In genomic region chr11:44424841-44425240, GRCh38 we compare ENCODE assay signal across 22 cellular contexts.
"Had no signal": no experiment of that assay in that cellular context is flagged by ENCODE, and none has a peak within 500 bp of the region (broad histone marks: within the 10 kb centered on the region; RNA-seq: fewer than 3 reads in every experiment).

No MANE protein-coding gene starts in this region.

- H3K27ac ChIP-seq: PC-9, SJSA1 had no signal

- H3K4me3 ChIP-seq: PC-9, SJSA1 had no signal

- H3K9me3 ChIP-seq: SJSA1 had no signal

- H2AFZ ChIP-seq: PC-9 had no signal

- H3K4me1 ChIP-seq: SJSA1 had no signal

- H3K36me3 ChIP-seq: SJSA1 had no signal

- H3K4me2 ChIP-seq: PC-9 had no signal

- DNase-seq: activated CD4-positive, alpha-beta T cell treated with anti-CD3 and anti-CD28 coated beads for 48 hours; activated CD4-positive, alpha-beta T cell treated with anti-CD3 and anti-CD28 coated beads, Interleukin-2, amount 50 U/mL, for 4 hours; activated CD4-positive, CD25-positive, alpha-beta regulatory T cell treated with anti-CD3 and anti-CD28 coated beads, Interleukin-2, amount 50 U/mL, for 72 hours; activated CD8-positive, alpha-beta memory T cell treated with anti-CD3 and anti-CD28 coated beads, Interleukin-2, amount 50 U/mL, for 48 hours; activated CD8-positive, alpha-beta T cell treated with anti-CD3 and anti-CD28 coated beads, Interleukin-2, amount 10 ng/mL, durations not matched to agents 7 days and 5 days; activated effector memory CD4-positive, alpha-beta T cell treated with Interleukin-2 at 50 U/mL for 16 hours; activated naive CD4-positive, alpha-beta T cell; activated T-cell treated with anti-CD3 and anti-CD28 coated beads, Interleukin-2, amount 50 U/mL, for 1 hour; aorta; NCI-H1105 treated with DMSO at 0.1 percent for 48 hours; NCI-H1436 treated with DMSO at 0.1 percent for 48 hours; NCI-H187; NCI-H2081; NCI-H510A treated with DMSO at 0.1 percent for 48 hours; NCI-H69; RPMI8226; SHP77; T-helper 17 cell; T-helper 9 cell had no signal

- ATAC-seq: activated CD8-positive, alpha-beta T cell treated with anti-CD3 and anti-CD28 coated beads, Interleukin-2, amount 10 ng/mL, durations not matched to agents 7 days and 5 days; T-helper 17 cell; WTC11 had no signal
